In the genomic region with DNA sequence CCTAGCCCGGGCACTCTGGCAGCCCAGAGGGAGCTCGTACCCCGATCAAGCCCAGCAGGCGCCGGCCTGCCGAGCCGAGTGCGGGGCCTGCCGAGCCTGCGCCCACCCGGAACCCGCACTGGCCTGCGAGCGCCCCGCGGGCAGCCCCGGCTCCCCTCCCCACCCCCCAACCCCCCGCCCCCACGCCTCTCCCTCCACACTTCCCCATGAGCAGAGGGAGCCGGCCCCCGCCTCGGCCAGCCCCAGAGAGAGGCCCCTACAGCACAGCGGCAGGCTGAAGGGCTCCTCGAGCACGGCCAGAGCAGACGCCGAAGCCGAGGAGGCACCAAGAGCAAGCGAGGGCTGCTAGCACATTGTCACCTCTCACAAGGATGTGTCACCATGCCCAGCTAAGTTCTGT, we compare ENCODE assay signal across 2 cellular contexts.
TF ChIP-seq lines count a peak whose summit lies in the region.

No MANE protein-coding gene starts in this region.

TF ChIP-seq in GM23338, 12 proteins besides CTCF, POLR2A, EP300 and RAD21:
- TF ChIP-seq, protein P1, sequence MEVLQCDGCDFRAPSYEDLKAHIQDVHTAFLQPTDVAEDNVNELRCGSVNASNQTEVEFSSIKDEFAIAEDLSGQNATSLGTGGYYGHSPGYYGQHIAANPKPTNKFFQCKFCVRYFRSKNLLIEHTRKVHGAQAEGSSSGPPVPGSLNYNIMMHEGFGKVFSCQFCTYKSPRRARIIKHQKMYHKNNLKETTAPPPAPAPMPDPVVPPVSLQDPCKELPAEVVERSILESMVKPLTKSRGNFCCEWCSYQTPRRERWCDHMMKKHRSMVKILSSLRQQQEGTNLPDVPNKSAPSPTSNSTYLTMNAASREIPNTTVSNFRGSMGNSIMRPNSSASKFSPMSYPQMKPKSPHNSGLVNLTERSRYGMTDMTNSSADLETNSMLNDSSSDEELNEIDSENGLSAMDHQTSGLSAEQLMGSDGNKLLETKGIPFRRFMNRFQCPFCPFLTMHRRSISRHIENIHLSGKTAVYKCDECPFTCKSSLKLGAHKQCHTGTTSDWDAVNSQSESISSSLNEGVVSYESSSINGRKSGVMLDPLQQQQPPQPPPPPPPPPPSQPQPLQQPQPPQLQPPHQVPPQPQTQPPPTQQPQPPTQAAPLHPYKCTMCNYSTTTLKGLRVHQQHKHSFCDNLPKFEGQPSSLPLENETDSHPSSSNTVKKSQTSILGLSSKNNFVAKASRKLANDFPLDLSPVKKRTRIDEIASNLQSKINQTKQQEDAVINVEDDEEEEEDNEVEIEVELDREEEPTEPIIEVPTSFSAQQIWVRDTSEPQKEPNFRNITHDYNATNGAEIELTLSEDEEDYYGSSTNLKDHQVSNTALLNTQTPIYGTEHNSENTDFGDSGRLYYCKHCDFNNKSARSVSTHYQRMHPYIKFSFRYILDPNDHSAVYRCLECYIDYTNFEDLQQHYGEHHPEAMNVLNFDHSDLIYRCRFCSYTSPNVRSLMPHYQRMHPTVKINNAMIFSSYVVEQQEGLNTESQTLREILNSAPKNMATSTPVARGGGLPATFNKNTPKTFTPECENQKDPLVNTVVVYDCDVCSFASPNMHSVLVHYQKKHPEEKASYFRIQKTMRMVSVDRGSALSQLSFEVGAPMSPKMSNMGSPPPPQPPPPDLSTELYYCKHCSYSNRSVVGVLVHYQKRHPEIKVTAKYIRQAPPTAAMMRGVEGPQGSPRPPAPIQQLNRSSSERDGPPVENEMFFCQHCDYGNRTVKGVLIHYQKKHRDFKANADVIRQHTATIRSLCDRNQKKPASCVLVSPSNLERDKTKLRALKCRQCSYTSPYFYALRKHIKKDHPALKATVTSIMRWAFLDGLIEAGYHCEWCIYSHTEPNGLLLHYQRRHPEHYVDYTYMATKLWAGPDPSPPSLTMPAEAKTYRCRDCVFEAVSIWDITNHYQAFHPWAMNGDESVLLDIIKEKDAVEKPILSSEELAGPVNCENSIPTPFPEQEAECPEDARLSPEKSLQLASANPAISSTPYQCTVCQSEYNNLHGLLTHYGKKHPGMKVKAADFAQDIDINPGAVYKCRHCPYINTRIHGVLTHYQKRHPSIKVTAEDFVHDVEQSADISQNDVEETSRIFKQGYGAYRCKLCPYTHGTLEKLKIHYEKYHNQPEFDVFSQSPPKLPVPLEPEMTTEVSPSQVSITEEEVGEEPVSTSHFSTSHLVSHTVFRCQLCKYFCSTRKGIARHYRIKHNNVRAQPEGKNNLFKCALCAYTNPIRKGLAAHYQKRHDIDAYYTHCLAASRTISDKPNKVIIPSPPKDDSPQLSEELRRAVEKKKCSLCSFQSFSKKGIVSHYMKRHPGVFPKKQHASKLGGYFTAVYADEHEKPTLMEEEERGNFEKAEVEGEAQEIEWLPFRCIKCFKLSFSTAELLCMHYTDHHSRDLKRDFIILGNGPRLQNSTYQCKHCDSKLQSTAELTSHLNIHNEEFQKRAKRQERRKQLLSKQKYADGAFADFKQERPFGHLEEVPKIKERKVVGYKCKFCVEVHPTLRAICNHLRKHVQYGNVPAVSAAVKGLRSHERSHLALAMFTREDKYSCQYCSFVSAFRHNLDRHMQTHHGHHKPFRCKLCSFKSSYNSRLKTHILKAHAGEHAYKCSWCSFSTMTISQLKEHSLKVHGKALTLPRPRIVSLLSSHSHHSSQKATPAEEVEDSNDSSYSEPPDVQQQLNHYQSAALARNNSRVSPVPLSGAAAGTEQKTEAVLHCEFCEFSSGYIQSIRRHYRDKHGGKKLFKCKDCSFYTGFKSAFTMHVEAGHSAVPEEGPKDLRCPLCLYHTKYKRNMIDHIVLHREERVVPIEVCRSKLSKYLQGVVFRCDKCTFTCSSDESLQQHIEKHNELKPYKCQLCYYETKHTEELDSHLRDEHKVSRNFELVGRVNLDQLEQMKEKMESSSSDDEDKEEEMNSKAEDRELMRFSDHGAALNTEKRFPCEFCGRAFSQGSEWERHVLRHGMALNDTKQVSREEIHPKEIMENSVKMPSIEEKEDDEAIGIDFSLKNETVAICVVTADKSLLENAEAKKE (CRISPR knock-in tag; IDR thresholded peaks at IDR 0.05): no peak
- TF ChIP-seq POLR2AphosphoS5 (IDR thresholded peaks at IDR 0.05; ENCODE audit: low read depth): no peak
- TF ChIP-seq JUNB (IDR thresholded peaks at IDR 0.05; ENCODE audit: unreplicated experiment): no peak
- no peak for TF ChIP-seq CREB1 (CRISPR knock-in tag; IDR thresholded peaks at IDR 0.05; ENCODE audit: low read depth)
- no peak for TF ChIP-seq ZNF331 (CRISPR knock-in tag; IDR thresholded peaks at IDR 0.05; ENCODE audit: low read depth)
- no peak for TF ChIP-seq NANOG (IDR thresholded peaks at IDR 0.05; ENCODE audit: borderline replicate concordance)

TF ChIP-seq in WTC11, 78 proteins besides CTCF, POLR2A, EP300 and RAD21 (continued from another document):
- no peak for TF ChIP-seq ZNF423 (CRISPR knock-in tag; IDR thresholded peaks at IDR 0.05)
- TF ChIP-seq ATF2 (CRISPR knock-in tag; IDR thresholded peaks at IDR 0.05; ENCODE audit: borderline replicate concordance, low read depth): no peak
- no peak for TF ChIP-seq ZBTB21 (CRISPR knock-in tag; IDR thresholded peaks at IDR 0.05; ENCODE audit: borderline replicate concordance)
- TF ChIP-seq RORB (CRISPR knock-in tag; IDR thresholded peaks at IDR 0.05): no peak
- TF ChIP-seq HMGA2 (CRISPR knock-in tag; IDR thresholded peaks at IDR 0.05): no peak
- no peak for TF ChIP-seq SOX15 (CRISPR knock-in tag; IDR thresholded peaks at IDR 0.05)
- TF ChIP-seq, protein P2, sequence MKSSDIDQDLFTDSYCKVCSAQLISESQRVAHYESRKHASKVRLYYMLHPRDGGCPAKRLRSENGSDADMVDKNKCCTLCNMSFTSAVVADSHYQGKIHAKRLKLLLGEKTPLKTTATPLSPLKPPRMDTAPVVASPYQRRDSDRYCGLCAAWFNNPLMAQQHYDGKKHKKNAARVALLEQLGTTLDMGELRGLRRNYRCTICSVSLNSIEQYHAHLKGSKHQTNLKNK (CRISPR knock-in tag; IDR thresholded peaks at IDR 0.05): no peak
- TF ChIP-seq ZSCAN18 (CRISPR knock-in tag; IDR thresholded peaks at IDR 0.05): no peak
- TF ChIP-seq ZNF263 (CRISPR knock-in tag; IDR thresholded peaks at IDR 0.05; ENCODE audit: low read depth): no peak
- TF ChIP-seq IRF2 (CRISPR knock-in tag; IDR thresholded peaks at IDR 0.05; ENCODE audit: borderline replicate concordance, low read depth): no peak
